ENCODE assay signal across 13 cellular contexts in genomic region chr20:6588296-6588695, GRCh38.
DNase-seq lines count a peak whose midpoint lies in the region; ATAC-seq and TF ChIP-seq lines count a peak whose summit lies in the region.
"Had no signal": no experiment of that assay in that cellular context is flagged by ENCODE, and none has a peak within 500 bp of the region (broad histone marks: within the 10 kb centered on the region; RNA-seq: fewer than 3 reads in every experiment).

No MANE protein-coding gene starts in this region.

- ATAC-seq in GM21737 (IDR thresholded peaks at IDR 0.05; ENCODE audit: unreplicated experiment): no peak
- no peak for ATAC-seq in GM18909 (IDR thresholded peaks at IDR 0.05; ENCODE audit: poor library complexity, unreplicated experiment)
- no peak for ATAC-seq in stimulated activated naive CD8-positive, alpha-beta T cell treated with anti-CD3 and anti-CD28 coated beads, Interleukin-15, Interleukin-2, amounts not matched to agents 100 U/mL and 50 U/mL, for 24 hours
- ATAC-seq: activated CD8-positive, alpha-beta memory T cell treated with anti-CD3 and anti-CD28 coated beads, Interleukin-2, amount 10 ng/mL, durations not matched to agents 7 days and 5 days had no signal

- peak; percentile 37 for DNase-seq in DMS153 treated with DMSO at 0.1 percent for 48 hours (lab: John Stamatoyannopoulos, UW; ENCODE audit: unreplicated experiment)
- peak; percentile 99 for DNase-seq in NCI-H1105 treated with DMSO at 0.1 percent for 48 hours (lab: John Stamatoyannopoulos, UW)
- peak; percentile 70 for DNase-seq in RPMI7951 (ENCODE audit: low read depth)
- peak; percentile 41 for DNase-seq in fibroblast of peridontal ligament (ENCODE audit: extremely low read depth)
- no peak for DNase-seq in stimulated activated naive CD8-positive, alpha-beta T cell treated with anti-CD3 and anti-CD28 coated beads, Interleukin-15, Interleukin-2, amounts not matched to agents 100 U/mL and 50 U/mL, for 24 hours
- DNase-seq in osteoblast (ENCODE audit: insufficient read length, low spot score, missing footprints): no peak
- DNase-seq: activated CD8-positive, alpha-beta memory T cell treated with anti-CD3 and anti-CD28 coated beads, Interleukin-2, amount 10 ng/mL, durations not matched to agents 7 days and 5 days; NCI-H526; SIG-M5; stimulated activated CD4-positive, alpha-beta T cell treated with anti-CD3 and anti-CD28 coated beads, Interleukin-2, amount 100 ng/mL, for 24 hours had no signal

- H2AFZ ChIP-seq in osteoblast (ENCODE audit: low read length): no peak overlapping the region

- no peak for TF ChIP-seq CTCF in osteoblast (IDR thresholded peaks at IDR 0.05; ENCODE audit: extremely low read depth, low read depth, low read length)

- H3K27ac ChIP-seq in osteoblast (ENCODE audit: low read depth, low read length): no peak overlapping the region
- H3K27ac ChIP-seq: coronary artery had no signal

- H3K4me1 ChIP-seq in osteoblast (ENCODE audit: insufficient read depth, low read length): peaks cover 11% of the 10 kb centered on the region

- peaks cover under 1% of the 10 kb centered on the region for H3K27me3 ChIP-seq in osteoblast (ENCODE audit: insufficient read depth, low read length)

- no peaks in the 10 kb centered on the region for H3K79me2 ChIP-seq in osteoblast (ENCODE audit: insufficient read depth, low read length)

- H4K20me1 ChIP-seq in osteoblast (ENCODE audit: insufficient read depth, low read length): no peaks in the 10 kb centered on the region

- no peak overlapping the region for H3K4me3 ChIP-seq in osteoblast (ENCODE audit: insufficient read depth, low read length)
- H3K4me3 ChIP-seq: coronary artery had no signal

- H3K4me2 ChIP-seq in osteoblast (ENCODE audit: insufficient read depth, low read length): no peak overlapping the region

- H3K36me3 ChIP-seq in osteoblast (ENCODE audit: insufficient read depth, low read length): no peaks in the 10 kb centered on the region

- no peaks in the 10 kb centered on the region for H3K9me3 ChIP-seq in osteoblast (ENCODE audit: low read depth, low read length)

Comparison
In these comparisons a context has a peak if more than half of its experiments do, and no peak if none do; other contexts are left out.
1. DNase-seq: peak in DMS153 treated with DMSO at 0.1 percent for 48 hours (single experiment), NCI-H1105 treated with DMSO at 0.1 percent for 48 hours (single experiment), RPMI7951 (single experiment) and fibroblast of peridontal ligament (single experiment); none in stimulated activated naive CD8-positive, alpha-beta T cell treated with anti-CD3 and anti-CD28 coated beads, Interleukin-15, Interleukin-2, amounts not matched to agents 100 U/mL and 50 U/mL, for 24 hours (single experiment) and osteoblast (single experiment).